ENCODE assay signal across 8 cellular contexts in genomic region chr1:145926706-145927072, GRCh38. TPM values are rescaled to one million over a fixed set of nuclear protein-coding genes. Genes with fewer than 3 reads are reported as not detected.
DNase-seq lines count a peak whose midpoint lies in the region; ATAC-seq and TF ChIP-seq lines count a peak whose summit lies in the region.

No MANE protein-coding gene starts in this region.

- H3K27me3 ChIP-seq in ascending aorta (no peaks in the 10 kb centered on the region), mucosa of rectum (ENCODE audit: control insufficient read depth in 2 of 2, insufficient read depth in 2 of 2, low read length in 2 of 2) (no peaks in the 10 kb centered on the region), thyroid gland (no peaks in the 10 kb centered on the region)

- H3K27ac ChIP-seq in ascending aorta (peak overlapping the region; percentile 97 to 98), mucosa of rectum (ENCODE audit: low read depth in 2 of 2, low read length in 2 of 2) (peak overlapping the region; percentile 88 to 90), thyroid gland (peak overlapping the region; percentile 93 to 96 (median 94))

- H3K9me3 ChIP-seq in ascending aorta (no peaks in the 10 kb centered on the region), mucosa of rectum (ENCODE audit: control insufficient read depth in 2 of 2, low read length in 2 of 2) (no peaks in the 10 kb centered on the region), thyroid gland (no peaks in the 10 kb centered on the region)

- intact Hi-C loops in ascending aorta (cut with DNase I), result loop anchor here (1.0 to 2.0 kb wide), 3 partner anchors 17 to 86 kb away; partner anchors contain the start of gene LIX1L
- intact Hi-C loops in thyroid gland (cut with DNase I), result no loop called here

- TF ChIP-seq CTCF in ascending aorta (IDR thresholded peaks at IDR 0.05) (no peak), thyroid gland (IDR thresholded peaks at IDR 0.05) (no peak)

- ATAC-seq in GM18867 (IDR thresholded peaks at IDR 0.05; ENCODE audit: unreplicated experiment), result peak; percentile 5
- no peak for ATAC-seq in HG02798 (IDR thresholded peaks at IDR 0.05; ENCODE audit: poor library complexity, unreplicated experiment)

- H3K36me3 ChIP-seq in ascending aorta (peaks cover 13 to 19% of the 10 kb centered on the region in 2 donors), mucosa of rectum (ENCODE audit: control insufficient read depth in 2 of 2, insufficient read depth in 2 of 2, low read length in 2 of 2) (peaks cover 7 to 10% of the 10 kb centered on the region in 2 donors), thyroid gland (peaks cover 0 to 8% of the 10 kb centered on the region in 2 donors)

- H3K4me1 ChIP-seq in ascending aorta (peaks cover 6 to 12% of the 10 kb centered on the region in 2 donors), mucosa of rectum (ENCODE audit: control insufficient read depth in 2 of 2, insufficient read depth in 2 of 2, low read length in 2 of 2) (peaks cover 9 to 14% of the 10 kb centered on the region in 2 donors), thyroid gland (peaks cover 5 to 16% of the 10 kb centered on the region in 2 donors)

- no peak for TF ChIP-seq POLR2A in thyroid gland (IDR thresholded peaks at IDR 0.05)

- 3 to 4% methylated on average over 18 of the region's 18 CpGs for WGBS in thyroid gland, 2 donors

- H3K4me3 ChIP-seq in ascending aorta (peak overlapping the region; percentile 70 to 73), mucosa of rectum (ENCODE audit: low read length in 2 of 2) (peak overlapping the region; percentile 71 to 97), thyroid gland (replicated peaks in 1 of 3) (peak overlapping the region; percentile 32 to 82 (median 40))

- peak overlapping the region; percentile 81 to 84 for H3K9ac ChIP-seq in mucosa of rectum (ENCODE audit: low read depth in 1 of 2, low read length in 2 of 2)

- peak; percentile 31 for DNase-seq in LHCN-M2 (ENCODE audit: low read depth)
- DNase-seq in ascending aorta (ENCODE audit: low spot score in 2 of 2), result no peak
- DNase-seq in thyroid gland, result no peak
- no peak for DNase-seq in HK-2 (ENCODE audit: unreplicated experiment)
- no peak for DNase-seq in CD1c-positive myeloid dendritic cell (ENCODE audit: extremely low spot score)

RNA-seq across cellular contexts. Expression of gene RBM8A, which starts 0.6 kb away (rescaled TPM):
- total RNA-seq in LHCN-M2 (2014; rRNA removed) (278 and 284 TPM in 2 replicates), ascending aorta (48.9 TPM), thyroid gland (100 to 1,000 TPM; 108 to 143 (median 124) TPM)
- 207 TPM for polyA plus RNA-seq in LHCN-M2 (2012)

RNA-seq across cellular contexts. Expression of gene PEX11B, which starts 8.2 kb away (rescaled TPM):
- total RNA-seq in LHCN-M2 (2014; rRNA removed) (38.7 and 40.1 TPM in 2 replicates), ascending aorta (11.2 TPM), thyroid gland (10 to 100 TPM; 30.6 to 42.1 (median 37.3) TPM)
- polyA plus RNA-seq in LHCN-M2 (2012), result 37.0 TPM

RNA-seq across cellular contexts. Expression of gene ITGA10, which starts 16.8 kb away (rescaled TPM):
- total RNA-seq in LHCN-M2 (2014; rRNA removed) (113 and 135 TPM in 2 replicates), ascending aorta (83.1 TPM), thyroid gland (1 to 10 TPM; 3.0 to 7.3 (median 5.0) TPM)
- polyA plus RNA-seq in LHCN-M2 (2012), result 31.7 TPM

RNA-seq across cellular contexts. Expression of gene LIX1L, which starts 31.1 kb away (rescaled TPM):
- 35.0 and 37.4 TPM in 2 replicates for total RNA-seq in LHCN-M2 (2014; rRNA removed)
- polyA plus RNA-seq in LHCN-M2 (2012), result 20.8 TPM
- total RNA-seq in ascending aorta, result 44.0 TPM
- total RNA-seq in thyroid gland, result 10 to 100 TPM; 18.7 to 26.9 (median 20.3) TPM

RNA-seq across cellular contexts. Expression of gene ANKRD34A, which starts 37.7 kb away (rescaled TPM):
- total RNA-seq in LHCN-M2 (2014; rRNA removed) (2.9 and 3.1 TPM in 2 replicates), ascending aorta (13.6 TPM), thyroid gland (1 to 10 TPM in 2 of 4 donors, under 1 TPM in 2; 0.13 to 2.0 (median 0.97) TPM)
- 6.4 TPM for polyA plus RNA-seq in LHCN-M2 (2012)

Comparison
In these comparisons a context has a peak if more than half of its experiments do, and no peak if none do; other contexts are left out.
1. RNA of gene ITGA10, which starts 16.8 kb away (total RNA-seq): 113 to 135 TPM in LHCN-M2 and 83.1 TPM in ascending aorta (single experiment); 3.0 to 7.3 TPM in thyroid gland; every median in the first group is over 10 times any median in the second.
2. Peak in every context shown above with its lines, with median percentiles within 50 percentile points of each other: H3K27ac ChIP-seq and H3K4me3 ChIP-seq.